ENCODE assay signal across 19 cellular contexts in the genomic region with DNA sequence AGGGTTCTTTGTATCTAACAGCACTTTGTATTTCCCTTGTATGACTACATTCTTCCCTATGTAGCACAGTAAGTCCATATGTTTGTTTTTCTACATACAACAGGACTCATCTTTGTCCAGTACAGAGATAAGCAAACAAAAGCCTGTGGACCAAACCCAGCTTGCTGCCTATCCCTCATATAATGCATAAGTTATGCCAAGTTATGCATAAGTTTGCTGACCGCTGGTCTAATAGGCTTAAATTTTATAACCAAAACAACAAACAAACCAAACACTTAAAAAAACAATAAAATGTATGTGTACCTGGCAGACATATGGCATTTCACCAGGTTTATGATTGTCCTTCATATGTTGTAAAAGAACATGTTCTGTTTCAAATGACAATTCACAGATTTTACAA. TPM values are rescaled to one million over a fixed set of nuclear protein-coding genes. Genes with fewer than 3 reads are reported as not detected.
DNase-seq lines count a peak whose midpoint lies in the region; ATAC-seq, FAIRE-seq and TF ChIP-seq lines count a peak whose summit lies in the region.
"Had no signal": no experiment of that assay in that cellular context is flagged by ENCODE, and none has a peak within 500 bp of the region (broad histone marks: within the 10 kb centered on the region; RNA-seq: fewer than 3 reads in every experiment).

No MANE protein-coding gene starts in this region.

- CTCF ChIA-PET in A549 (lab: Yijun Ruan, JAX) = no interaction called here

- no peaks in the 10 kb centered on the region for H3K27me3 ChIP-seq in psoas muscle (ENCODE audit: insufficient read depth in 3 of 3, low read length in 2 of 3)
- no peaks in the 10 kb centered on the region for H3K27me3 ChIP-seq in pancreas

- TF ChIP-seq POLR2A in A549 (IDR thresholded peaks at IDR 0.05; ENCODE audit: low read length) = no peak

- H3K4me1 ChIP-seq in A549 (no peaks in the 10 kb centered on the region), psoas muscle (peaks cover 17% of the 10 kb centered on the region), pancreas (no peaks in the 10 kb centered on the region)

- DNase-seq in NCI-H146 (lab: John Stamatoyannopoulos, UW) (peak; percentile 1), NCI-H146 treated with DMSO at 0.1 percent for 48 hours (lab: John Stamatoyannopoulos, UW; ENCODE audit: unreplicated experiment) (no peak), A549 (ENCODE audit: low read depth in 1 of 2, low spot score in 1 of 2) (no peak), psoas muscle (no peak), left colon (no peak), pancreas (no peak)
- DNase-seq: 8988T; C1 segment of cervical spinal cord; Calu3; CD4-positive, alpha-beta memory T cell; COR-L47; DMS79; GF-D8; H9 had no signal

- FAIRE-seq in A549 (lab: Jason Lieb, UNC) (peak; percentile 59), pancreas (lab: Jason Lieb, UNC) (no peak)
- FAIRE-seq: GM12891, GM18507 had no signal

- H3K36me3 ChIP-seq in KOPT-K1 (ENCODE audit: insufficient read depth, low read length) (peaks cover 46% of the 10 kb centered on the region), psoas muscle (ENCODE audit: insufficient read depth in 1 of 2, low read depth in 1 of 2) (peaks cover 0 to 23% of the 10 kb centered on the region in 2 donors), pancreas (no peaks in the 10 kb centered on the region)

- POLR2A ChIA-PET in A549 (lab: Yijun Ruan, JAX) = no interaction called here

- intact Hi-C loops in psoas muscle (cut with DNase I) = no loop called here
- intact Hi-C loops in left colon (cut with DNase I, micrococcal nuclease) = no loop called here
- intact Hi-C loops in pancreas (cut with DNase I) = no loop called here

- WGBS in A549 (ENCODE audit: missing lambda C conversion rate) = 92% methylated on average over 1 of the region's 1 CpG
- WGBS in psoas muscle, 3 donors = 93 to 100% (median 98%) methylated on average over 1 of the region's 1 CpG
- 98 to 99% methylated on average over 1 of the region's 1 CpG for WGBS in pancreas, 2 donors

- H3K4me2 ChIP-seq in A549 = no peak overlapping the region
- H3K4me2 ChIP-seq: GM23338 had no signal

- no peak overlapping the region for H3K27ac ChIP-seq in A549
- peak overlapping the region; percentile 90 for H3K27ac ChIP-seq in KOPT-K1 (ENCODE audit: low read depth, low read length, poor library complexity, severe bottlenecking)
- peak overlapping the region; percentile 72 for H3K27ac ChIP-seq in psoas muscle
- no peak overlapping the region for H3K27ac ChIP-seq in pancreas

- no peaks in the 10 kb centered on the region for H3K9me3 ChIP-seq in A549
- H3K9me3 ChIP-seq in KOPT-K1 (ENCODE audit: insufficient read depth, low read length, poor library complexity, severe bottlenecking) = peaks cover 8% of the 10 kb centered on the region
- no peaks in the 10 kb centered on the region for H3K9me3 ChIP-seq in psoas muscle
- no peaks in the 10 kb centered on the region for H3K9me3 ChIP-seq in pancreas

- no peak overlapping the region for H3K4me3 ChIP-seq in A549
- H3K4me3 ChIP-seq in psoas muscle = no peak overlapping the region
- H3K4me3 ChIP-seq in pancreas = no peak overlapping the region
- H3K4me3 ChIP-seq: GM23338 had no signal

- no peak for TF ChIP-seq EP300 in A549 (IDR thresholded peaks at IDR 0.05)

- ATAC-seq in A549 = no peak
- no peak for ATAC-seq in psoas muscle
- ATAC-seq in left colon = no peak
- ATAC-seq in pancreas = no peak
- ATAC-seq: GM23338, HCT116 had no signal

- TF ChIP-seq CTCF in A549 (IDR thresholded peaks at IDR 0.05) = no peak
- TF ChIP-seq CTCF in psoas muscle (IDR thresholded peaks at IDR 0.05) = no peak
- TF ChIP-seq CTCF in pancreas (IDR thresholded peaks at IDR 0.05) = no peak

- TF ChIP-seq RAD21 in A549 (conservative IDR thresholded peaks at IDR 0.05 in 1 of 2, IDR thresholded peaks at IDR 0.05 in 1 of 2) = no peak

TF ChIP-seq in A549, 52 proteins besides CTCF, POLR2A, EP300 and RAD21:
- no peak for TF ChIP-seq ZNF302 (CRISPR knock-in tag; IDR thresholded peaks at IDR 0.05)
- no peak for TF ChIP-seq EHMT2 (IDR thresholded peaks at IDR 0.05; ENCODE audit: low read depth)
- no peak for TF ChIP-seq HDAC2 (IDR thresholded peaks at IDR 0.05)
- no peak for TF ChIP-seq MAZ (IDR thresholded peaks at IDR 0.05; ENCODE audit: borderline replicate concordance, low read depth, low read length)
- TF ChIP-seq RFX5 (IDR thresholded peaks at IDR 0.05) = no peak
- no peak for TF ChIP-seq ELK1 (IDR thresholded peaks at IDR 0.05; ENCODE audit: low read depth, low read length)
- TF ChIP-seq SMC3 (IDR thresholded peaks at IDR 0.05) = no peak
- TF ChIP-seq ZC3H11A (IDR thresholded peaks at IDR 0.05) = no peak
- no peak for TF ChIP-seq RARB (CRISPR knock-in tag; IDR thresholded peaks at IDR 0.05)
- no peak for TF ChIP-seq ZFP36 (IDR thresholded peaks at IDR 0.05; ENCODE audit: borderline replicate concordance, partially characterized antibody)
- no peak for TF ChIP-seq PHF8 (IDR thresholded peaks at IDR 0.05; ENCODE audit: borderline replicate concordance, low read depth)
- no peak for TF ChIP-seq HES2 (IDR thresholded peaks at IDR 0.05)
- TF ChIP-seq CHD4 (IDR thresholded peaks at IDR 0.05; ENCODE audit: borderline replicate concordance) = no peak
- TF ChIP-seq HOXA7 (CRISPR knock-in tag; IDR thresholded peaks at IDR 0.05) = no peak
- TF ChIP-seq HOXB13 (CRISPR knock-in tag; IDR thresholded peaks at IDR 0.05; ENCODE audit: low read depth) = no peak

RNA-seq across cellular contexts. Expression of gene ZNF280D, which starts 56.0 kb away (rescaled TPM):
- polyA plus RNA-seq in A549 (2011; rRNA removed) (18.0 and 21.8 TPM in 2 replicates), A549 (2017; fragmentation: RNase III; extraction: RNeasy Plus Mini Kit Qiagen cat#74134 plus additional on column Dnase treatment) (12.8 to 13.4 TPM (median 13.3 TPM) in 3 replicates), psoas muscle (10 to 100 TPM in 2 of 3 donors, 1 to 10 TPM in 1; 5.3 to 12.0 (median 10.4) TPM), pancreas (10 to 100 TPM; 13.9 to 17.3 TPM)
- polyA plus RNA-seq in A549 (2012; cell fraction: cytosol; rRNA removed) = 4.8 TPM in 2 replicates
- 3.9 and 5.8 TPM in 2 replicates for polyA plus RNA-seq in A549 (2012; cell fraction: nucleus; rRNA removed)
- 11.0 and 12.4 TPM in 2 replicates for polyA minus RNA-seq in A549 (2011; rRNA and poly(A)+ RNA removed)
- total RNA-seq in psoas muscle (10 to 100 TPM; 20.8 to 25.3 (median 23.6) TPM), left colon (10 to 100 TPM; 29.8 to 34.0 TPM), pancreas (10 to 100 TPM; 19.2 to 31.6 (median 26.0) TPM)

Comparison
In these comparisons a context has a peak if more than half of its experiments do, and no peak if none do; other contexts are left out.
1. H3K27ac ChIP-seq: peak in KOPT-K1 (single experiment) and psoas muscle (single experiment); none in A549 (0 of 2) and pancreas (0 of 4).